ENCODE assay signal across 1 cellular context in the genomic region with DNA sequence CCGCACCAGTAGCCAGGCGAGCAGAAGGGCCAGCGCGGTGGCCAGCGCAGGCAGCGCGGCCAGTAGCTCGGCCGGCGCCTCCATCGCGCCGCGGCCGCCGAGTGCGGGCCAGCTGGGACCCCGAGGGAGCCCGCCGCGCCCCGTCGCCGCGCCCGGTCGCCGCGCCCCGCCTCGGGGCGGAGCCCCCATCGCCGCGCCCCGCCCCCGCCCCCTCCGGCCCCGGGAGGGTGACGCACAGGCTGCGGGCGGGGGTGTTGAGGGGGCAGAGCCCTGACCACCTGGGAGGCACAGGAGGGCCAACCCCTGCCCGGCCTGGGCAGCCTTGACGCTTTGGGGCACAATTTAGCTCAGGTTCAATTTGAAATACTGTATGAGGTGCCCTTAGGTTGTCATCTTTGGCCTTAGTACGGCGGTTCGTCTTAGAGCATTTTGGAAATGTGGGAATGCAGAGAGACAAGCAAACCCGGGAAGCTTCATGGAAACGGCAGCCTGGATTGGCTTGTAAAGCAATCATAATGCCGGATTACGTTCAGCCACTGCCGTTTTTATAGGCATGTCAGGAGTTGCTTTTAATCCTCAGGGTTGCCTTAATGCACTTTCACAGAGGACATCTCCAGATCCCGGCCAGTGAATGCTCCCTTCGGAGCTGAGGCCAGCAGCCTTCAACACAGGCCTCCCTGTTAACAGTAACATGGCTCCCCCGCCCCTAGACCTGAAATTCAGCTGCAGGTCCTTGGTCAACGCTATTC.
A peak's percentile ranks its signal among the peaks of the same experiment; 100 is the strongest.
TF ChIP-seq lines count a peak whose summit lies in the region.

A gene with protein sequence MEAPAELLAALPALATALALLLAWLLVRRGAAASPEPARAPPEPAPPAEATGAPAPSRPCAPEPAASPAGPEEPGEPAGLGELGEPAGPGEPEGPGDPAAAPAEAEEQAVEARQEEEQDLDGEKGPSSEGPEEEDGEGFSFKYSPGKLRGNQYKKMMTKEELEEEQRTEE (minus strand): TSS at position 103 of the 749 bp plus-strand sequence. CDS start 19 bp downstream, at position 84.

TF ChIP-seq in HepG2, 621 proteins besides CTCF, POLR2A, EP300 and RAD21 (continued from another document and continues in another):
- TF ChIP-seq CBFB (CRISPR knock-in tag; IDR thresholded peaks at IDR 0.05) (0 out of 2 replicates have a peak, but pooled peaks have one; percentile 37), GATA4 (IDR thresholded peaks at IDR 0.05; ENCODE audit: borderline replicate concordance, low read depth) (no peak), TBL1XR1 (IDR thresholded peaks at IDR 0.05; ENCODE audit: borderline replicate concordance, low read length, partially characterized antibody) (no peak), PITX1 (CRISPR knock-in tag; IDR thresholded peaks at IDR 0.05) (peak; percentile 40; the same call in 1 of the 2 replicates), SP5 (CRISPR knock-in tag; IDR thresholded peaks at IDR 0.05; ENCODE audit: borderline replicate concordance, low read depth) (peak; percentile 75), ZFP90 (CRISPR knock-in tag; IDR thresholded peaks at IDR 0.05; ENCODE audit: borderline replicate concordance) (peak; percentile 71; the same call in 1 of the 2 replicates), ASH2L (IDR thresholded peaks at IDR 0.05; ENCODE audit: insufficient read length, low read depth, low read length) (no peak), ZNF768 (CRISPR knock-in tag; IDR thresholded peaks at IDR 0.05) (0 out of 2 replicates have a peak, but pooled peaks have one; percentile 17), ZBTB8A (CRISPR knock-in tag; IDR thresholded peaks at IDR 0.05; ENCODE audit: borderline replicate concordance, low read depth) (no peak), ZNF550 (CRISPR knock-in tag; IDR thresholded peaks at IDR 0.05; ENCODE audit: borderline replicate concordance) (no peak), IRF2 (CRISPR knock-in tag; IDR thresholded peaks at IDR 0.05) (peak; percentile 51; the same call in 1 of the 2 replicates), HNF4A (CRISPR knock-in tag; IDR thresholded peaks at IDR 0.05) (no peak), ATF1 (CRISPR knock-in tag; IDR thresholded peaks at IDR 0.05) (no peak), ZFY (CRISPR knock-in tag; IDR thresholded peaks at IDR 0.05) (peak; percentile 32; the same call in 1 of the 2 replicates), KMT2A (CRISPR knock-in tag; IDR thresholded peaks at IDR 0.05) (peak; percentile 61)
- TF ChIP-seq, protein P1, sequence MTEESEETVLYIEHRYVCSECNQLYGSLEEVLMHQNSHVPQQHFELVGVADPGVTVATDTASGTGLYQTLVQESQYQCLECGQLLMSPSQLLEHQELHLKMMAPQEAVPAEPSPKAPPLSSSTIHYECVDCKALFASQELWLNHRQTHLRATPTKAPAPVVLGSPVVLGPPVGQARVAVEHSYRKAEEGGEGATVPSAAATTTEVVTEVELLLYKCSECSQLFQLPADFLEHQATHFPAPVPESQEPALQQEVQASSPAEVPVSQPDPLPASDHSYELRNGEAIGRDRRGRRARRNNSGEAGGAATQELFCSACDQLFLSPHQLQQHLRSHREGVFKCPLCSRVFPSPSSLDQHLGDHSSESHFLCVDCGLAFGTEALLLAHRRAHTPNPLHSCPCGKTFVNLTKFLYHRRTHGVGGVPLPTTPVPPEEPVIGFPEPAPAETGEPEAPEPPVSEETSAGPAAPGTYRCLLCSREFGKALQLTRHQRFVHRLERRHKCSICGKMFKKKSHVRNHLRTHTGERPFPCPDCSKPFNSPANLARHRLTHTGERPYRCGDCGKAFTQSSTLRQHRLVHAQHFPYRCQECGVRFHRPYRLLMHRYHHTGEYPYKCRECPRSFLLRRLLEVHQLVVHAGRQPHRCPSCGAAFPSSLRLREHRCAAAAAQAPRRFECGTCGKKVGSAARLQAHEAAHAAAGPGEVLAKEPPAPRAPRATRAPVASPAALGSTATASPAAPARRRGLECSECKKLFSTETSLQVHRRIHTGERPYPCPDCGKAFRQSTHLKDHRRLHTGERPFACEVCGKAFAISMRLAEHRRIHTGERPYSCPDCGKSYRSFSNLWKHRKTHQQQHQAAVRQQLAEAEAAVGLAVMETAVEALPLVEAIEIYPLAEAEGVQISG (CRISPR knock-in tag; IDR thresholded peaks at IDR 0.05): 0 out of 2 replicates have a peak, but pooled peaks have one; percentile 31
- TF ChIP-seq, protein P2, sequence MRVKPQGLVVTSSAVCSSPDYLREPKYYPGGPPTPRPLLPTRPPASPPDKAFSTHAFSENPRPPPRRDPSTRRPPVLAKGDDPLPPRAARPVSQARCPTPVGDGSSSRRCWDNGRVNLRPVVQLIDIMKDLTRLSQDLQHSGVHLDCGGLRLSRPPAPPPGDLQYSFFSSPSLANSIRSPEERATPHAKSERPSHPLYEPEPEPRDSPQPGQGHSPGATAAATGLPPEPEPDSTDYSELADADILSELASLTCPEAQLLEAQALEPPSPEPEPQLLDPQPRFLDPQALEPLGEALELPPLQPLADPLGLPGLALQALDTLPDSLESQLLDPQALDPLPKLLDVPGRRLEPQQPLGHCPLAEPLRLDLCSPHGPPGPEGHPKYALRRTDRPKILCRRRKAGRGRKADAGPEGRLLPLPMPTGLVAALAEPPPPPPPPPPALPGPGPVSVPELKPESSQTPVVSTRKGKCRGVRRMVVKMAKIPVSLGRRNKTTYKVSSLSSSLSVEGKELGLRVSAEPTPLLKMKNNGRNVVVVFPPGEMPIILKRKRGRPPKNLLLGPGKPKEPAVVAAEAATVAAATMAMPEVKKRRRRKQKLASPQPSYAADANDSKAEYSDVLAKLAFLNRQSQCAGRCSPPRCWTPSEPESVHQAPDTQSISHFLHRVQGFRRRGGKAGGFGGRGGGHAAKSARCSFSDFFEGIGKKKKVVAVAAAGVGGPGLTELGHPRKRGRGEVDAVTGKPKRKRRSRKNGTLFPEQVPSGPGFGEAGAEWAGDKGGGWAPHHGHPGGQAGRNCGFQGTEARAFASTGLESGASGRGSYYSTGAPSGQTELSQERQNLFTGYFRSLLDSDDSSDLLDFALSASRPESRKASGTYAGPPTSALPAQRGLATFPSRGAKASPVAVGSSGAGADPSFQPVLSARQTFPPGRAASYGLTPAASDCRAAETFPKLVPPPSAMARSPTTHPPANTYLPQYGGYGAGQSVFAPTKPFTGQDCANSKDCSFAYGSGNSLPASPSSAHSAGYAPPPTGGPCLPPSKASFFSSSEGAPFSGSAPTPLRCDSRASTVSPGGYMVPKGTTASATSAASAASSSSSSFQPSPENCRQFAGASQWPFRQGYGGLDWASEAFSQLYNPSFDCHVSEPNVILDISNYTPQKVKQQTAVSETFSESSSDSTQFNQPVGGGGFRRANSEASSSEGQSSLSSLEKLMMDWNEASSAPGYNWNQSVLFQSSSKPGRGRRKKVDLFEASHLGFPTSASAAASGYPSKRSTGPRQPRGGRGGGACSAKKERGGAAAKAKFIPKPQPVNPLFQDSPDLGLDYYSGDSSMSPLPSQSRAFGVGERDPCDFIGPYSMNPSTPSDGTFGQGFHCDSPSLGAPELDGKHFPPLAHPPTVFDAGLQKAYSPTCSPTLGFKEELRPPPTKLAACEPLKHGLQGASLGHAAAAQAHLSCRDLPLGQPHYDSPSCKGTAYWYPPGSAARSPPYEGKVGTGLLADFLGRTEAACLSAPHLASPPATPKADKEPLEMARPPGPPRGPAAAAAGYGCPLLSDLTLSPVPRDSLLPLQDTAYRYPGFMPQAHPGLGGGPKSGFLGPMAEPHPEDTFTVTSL (CRISPR knock-in tag; IDR thresholded peaks at IDR 0.05; ENCODE audit: borderline replicate concordance): 0 out of 2 replicates have a peak, but pooled peaks have one; percentile 35
- TF ChIP-seq, protein P3, sequence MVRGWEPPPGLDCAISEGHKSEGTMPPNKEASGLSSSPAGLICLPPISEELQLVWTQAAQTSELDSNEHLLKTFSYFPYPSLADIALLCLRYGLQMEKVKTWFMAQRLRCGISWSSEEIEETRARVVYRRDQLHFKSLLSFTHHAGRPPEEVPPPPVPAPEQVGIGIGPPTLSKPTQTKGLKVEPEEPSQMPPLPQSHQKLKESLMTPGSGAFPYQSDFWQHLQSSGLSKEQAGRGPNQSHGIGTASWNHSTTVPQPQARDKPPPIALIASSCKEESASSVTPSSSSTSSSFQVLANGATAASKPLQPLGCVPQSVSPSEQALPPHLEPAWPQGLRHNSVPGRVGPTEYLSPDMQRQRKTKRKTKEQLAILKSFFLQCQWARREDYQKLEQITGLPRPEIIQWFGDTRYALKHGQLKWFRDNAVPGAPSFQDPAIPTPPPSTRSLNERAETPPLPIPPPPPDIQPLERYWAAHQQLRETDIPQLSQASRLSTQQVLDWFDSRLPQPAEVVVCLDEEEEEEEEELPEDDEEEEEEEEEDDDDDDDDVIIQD (CRISPR knock-in tag; IDR thresholded peaks at IDR 0.05; ENCODE audit: low read depth): no peak
- TF ChIP-seq, protein P4, sequence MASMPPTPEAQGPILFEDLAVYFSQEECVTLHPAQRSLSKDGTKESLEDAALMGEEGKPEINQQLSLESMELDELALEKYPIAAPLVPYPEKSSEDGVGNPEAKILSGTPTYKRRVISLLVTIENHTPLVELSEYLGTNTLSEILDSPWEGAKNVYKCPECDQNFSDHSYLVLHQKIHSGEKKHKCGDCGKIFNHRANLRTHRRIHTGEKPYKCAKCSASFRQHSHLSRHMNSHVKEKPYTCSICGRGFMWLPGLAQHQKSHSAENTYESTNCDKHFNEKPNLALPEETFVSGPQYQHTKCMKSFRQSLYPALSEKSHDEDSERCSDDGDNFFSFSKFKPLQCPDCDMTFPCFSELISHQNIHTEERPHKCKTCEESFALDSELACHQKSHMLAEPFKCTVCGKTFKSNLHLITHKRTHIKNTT (CRISPR knock-in tag; IDR thresholded peaks at IDR 0.05): no peak
- TF ChIP-seq, protein P5, sequence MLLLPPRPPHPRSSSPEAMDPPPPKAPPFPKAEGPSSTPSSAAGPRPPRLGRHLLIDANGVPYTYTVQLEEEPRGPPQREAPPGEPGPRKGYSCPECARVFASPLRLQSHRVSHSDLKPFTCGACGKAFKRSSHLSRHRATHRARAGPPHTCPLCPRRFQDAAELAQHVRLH (CRISPR knock-in tag; IDR thresholded peaks at IDR 0.05; ENCODE audit: borderline replicate concordance, low read depth): peak; percentile 62; the same call in 1 of the 2 replicates
- TF ChIP-seq, protein P6, sequence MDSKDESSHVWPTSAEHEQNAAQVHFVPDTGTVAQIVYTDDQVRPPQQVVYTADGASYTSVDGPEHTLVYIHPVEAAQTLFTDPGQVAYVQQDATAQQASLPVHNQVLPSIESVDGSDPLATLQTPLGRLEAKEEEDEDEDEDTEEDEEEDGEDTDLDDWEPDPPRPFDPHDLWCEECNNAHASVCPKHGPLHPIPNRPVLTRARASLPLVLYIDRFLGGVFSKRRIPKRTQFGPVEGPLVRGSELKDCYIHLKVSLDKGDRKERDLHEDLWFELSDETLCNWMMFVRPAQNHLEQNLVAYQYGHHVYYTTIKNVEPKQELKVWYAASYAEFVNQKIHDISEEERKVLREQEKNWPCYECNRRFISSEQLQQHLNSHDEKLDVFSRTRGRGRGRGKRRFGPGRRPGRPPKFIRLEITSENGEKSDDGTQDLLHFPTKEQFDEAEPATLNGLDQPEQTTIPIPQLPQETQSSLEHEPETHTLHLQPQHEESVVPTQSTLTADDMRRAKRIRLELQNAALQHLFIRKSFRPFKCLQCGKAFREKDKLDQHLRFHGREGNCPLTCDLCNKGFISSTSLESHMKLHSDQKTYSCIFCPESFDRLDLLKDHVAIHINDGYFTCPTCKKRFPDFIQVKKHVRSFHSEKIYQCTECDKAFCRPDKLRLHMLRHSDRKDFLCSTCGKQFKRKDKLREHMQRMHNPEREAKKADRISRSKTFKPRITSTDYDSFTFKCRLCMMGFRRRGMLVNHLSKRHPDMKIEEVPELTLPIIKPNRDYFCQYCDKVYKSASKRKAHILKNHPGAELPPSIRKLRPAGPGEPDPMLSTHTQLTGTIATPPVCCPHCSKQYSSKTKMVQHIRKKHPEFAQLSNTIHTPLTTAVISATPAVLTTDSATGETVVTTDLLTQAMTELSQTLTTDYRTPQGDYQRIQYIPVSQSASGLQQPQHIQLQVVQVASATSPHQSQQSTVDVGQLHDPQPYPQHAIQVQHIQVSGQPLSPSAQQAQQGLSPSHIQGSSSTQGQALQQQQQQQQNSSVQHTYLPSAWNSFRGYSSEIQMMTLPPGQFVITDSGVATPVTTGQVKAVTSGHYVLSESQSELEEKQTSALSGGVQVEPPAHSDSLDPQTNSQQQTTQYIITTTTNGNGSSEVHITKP (CRISPR knock-in tag; IDR thresholded peaks at IDR 0.05; ENCODE audit: low read depth): 0 out of 2 replicates have a peak, but pooled peaks have one; percentile 24
- TF ChIP-seq, protein P7, sequence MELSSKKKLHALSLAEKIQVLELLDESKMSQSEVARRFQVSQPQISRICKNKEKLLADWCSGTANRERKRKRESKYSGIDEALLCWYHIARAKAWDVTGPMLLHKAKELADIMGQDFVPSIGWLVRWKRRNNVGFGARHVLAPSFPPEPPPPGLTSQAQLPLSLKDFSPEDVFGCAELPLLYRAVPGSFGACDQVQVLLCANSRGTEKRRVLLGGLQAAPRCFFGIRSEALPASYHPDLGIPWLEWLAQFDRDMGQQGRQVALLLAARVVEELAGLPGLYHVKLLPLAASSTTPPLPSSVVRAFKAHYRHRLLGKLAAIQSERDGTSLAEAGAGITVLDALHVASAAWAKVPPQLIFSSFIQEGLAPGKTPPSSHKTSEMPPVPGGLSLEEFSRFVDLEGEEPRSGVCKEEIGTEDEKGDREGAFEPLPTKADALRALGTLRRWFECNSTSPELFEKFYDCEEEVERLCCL (CRISPR knock-in tag; IDR thresholded peaks at IDR 0.05; ENCODE audit: borderline replicate concordance): 0 out of 2 replicates have a peak, but pooled peaks have one; percentile 73
- TF ChIP-seq, protein P8, sequence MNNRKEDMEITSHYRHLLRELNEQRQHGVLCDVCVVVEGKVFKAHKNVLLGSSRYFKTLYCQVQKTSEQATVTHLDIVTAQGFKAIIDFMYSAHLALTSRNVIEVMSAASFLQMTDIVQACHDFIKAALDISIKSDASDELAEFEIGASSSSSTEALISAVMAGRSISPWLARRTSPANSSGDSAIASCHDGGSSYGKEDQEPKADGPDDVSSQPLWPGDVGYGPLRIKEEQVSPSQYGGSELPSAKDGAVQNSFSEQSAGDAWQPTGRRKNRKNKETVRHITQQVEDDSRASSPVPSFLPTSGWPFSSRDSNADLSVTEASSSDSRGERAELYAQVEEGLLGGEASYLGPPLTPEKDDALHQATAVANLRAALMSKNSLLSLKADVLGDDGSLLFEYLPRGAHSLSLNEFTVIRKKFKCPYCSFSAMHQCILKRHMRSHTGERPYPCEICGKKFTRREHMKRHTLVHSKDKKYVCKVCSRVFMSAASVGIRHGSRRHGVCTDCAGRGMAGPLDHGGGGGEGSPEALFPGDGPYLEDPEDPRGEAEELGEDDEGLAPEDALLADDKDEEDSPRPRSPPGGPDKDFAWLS (CRISPR knock-in tag; IDR thresholded peaks at IDR 0.05; ENCODE audit: borderline replicate concordance): no peak
- TF ChIP-seq, protein P9, sequence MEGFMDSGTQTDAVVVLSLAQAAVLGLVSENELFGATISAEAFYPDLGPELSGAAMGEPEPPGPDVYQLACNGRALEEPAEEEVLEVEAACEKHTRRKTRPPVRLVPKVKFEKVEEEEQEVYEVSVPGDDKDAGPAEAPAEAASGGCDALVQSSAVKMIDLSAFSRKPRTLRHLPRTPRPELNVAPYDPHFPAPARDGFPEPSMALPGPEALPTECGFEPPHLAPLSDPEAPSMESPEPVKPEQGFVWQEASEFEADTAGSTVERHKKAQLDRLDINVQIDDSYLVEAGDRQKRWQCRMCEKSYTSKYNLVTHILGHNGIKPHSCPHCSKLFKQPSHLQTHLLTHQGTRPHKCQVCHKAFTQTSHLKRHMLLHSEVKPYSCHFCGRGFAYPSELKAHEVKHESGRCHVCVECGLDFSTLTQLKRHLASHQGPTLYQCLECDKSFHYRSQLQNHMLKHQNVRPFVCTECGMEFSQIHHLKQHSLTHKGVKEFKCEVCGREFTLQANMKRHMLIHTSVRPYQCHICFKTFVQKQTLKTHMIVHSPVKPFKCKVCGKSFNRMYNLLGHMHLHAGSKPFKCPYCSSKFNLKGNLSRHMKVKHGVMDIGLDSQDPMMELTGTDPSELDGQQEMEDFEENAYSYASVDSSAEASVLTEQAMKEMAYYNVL (CRISPR knock-in tag; IDR thresholded peaks at IDR 0.05; ENCODE audit: borderline replicate concordance): no peak
